In genomic region chr2:8544786-8545631, GRCh38 we compare ENCODE assay signal across 1 cellular context.
TF ChIP-seq lines count a peak whose summit lies in the region.

No MANE protein-coding gene starts in this region.

TF ChIP-seq in K562, 482 proteins besides CTCF, POLR2A, EP300 and RAD21 (continued from another document and continues in another):
- TF ChIP-seq, protein P1, sequence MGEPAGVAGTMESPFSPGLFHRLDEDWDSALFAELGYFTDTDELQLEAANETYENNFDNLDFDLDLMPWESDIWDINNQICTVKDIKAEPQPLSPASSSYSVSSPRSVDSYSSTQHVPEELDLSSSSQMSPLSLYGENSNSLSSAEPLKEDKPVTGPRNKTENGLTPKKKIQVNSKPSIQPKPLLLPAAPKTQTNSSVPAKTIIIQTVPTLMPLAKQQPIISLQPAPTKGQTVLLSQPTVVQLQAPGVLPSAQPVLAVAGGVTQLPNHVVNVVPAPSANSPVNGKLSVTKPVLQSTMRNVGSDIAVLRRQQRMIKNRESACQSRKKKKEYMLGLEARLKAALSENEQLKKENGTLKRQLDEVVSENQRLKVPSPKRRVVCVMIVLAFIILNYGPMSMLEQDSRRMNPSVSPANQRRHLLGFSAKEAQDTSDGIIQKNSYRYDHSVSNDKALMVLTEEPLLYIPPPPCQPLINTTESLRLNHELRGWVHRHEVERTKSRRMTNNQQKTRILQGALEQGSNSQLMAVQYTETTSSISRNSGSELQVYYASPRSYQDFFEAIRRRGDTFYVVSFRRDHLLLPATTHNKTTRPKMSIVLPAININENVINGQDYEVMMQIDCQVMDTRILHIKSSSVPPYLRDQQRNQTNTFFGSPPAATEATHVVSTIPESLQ (CRISPR knock-in tag; IDR thresholded peaks at IDR 0.05), result 0 out of 2 replicates have a peak, but pooled peaks have one; percentile 45
- no peak for TF ChIP-seq ZBTB12 (CRISPR knock-in tag; IDR thresholded peaks at IDR 0.05)
- peak in 1 of 2 experiments; percentile 98; a peak in 3 of 4 replicates for TF ChIP-seq RCOR1 (IDR thresholded peaks at IDR 0.05; ENCODE audit: borderline replicate concordance in 1 of 2, low read depth in 2 of 2, low read length in 2 of 2)
- TF ChIP-seq TRIM24 (IDR thresholded peaks at IDR 0.05), result peak in 1 of 2 experiments; percentile 51; a peak in 1 of 4 replicates
- no peak for TF ChIP-seq SNRNP70 (optimal IDR thresholded peaks at IDR 0.05; ENCODE audit: low read depth, low read length)
- peak; percentile 65 for TF ChIP-seq DACH1 (IDR thresholded peaks at IDR 0.05; ENCODE audit: partially characterized antibody)
- TF ChIP-seq GABPA (tag; conservative IDR thresholded peaks at IDR 0.05; ENCODE audit: low read depth), result 0 out of 2 replicates have a peak, but pooled peaks have one; percentile 11
- TF ChIP-seq CHCHD3 (CRISPR knock-in tag; IDR thresholded peaks at IDR 0.05), result no peak
- TF ChIP-seq ZNF717 (CRISPR knock-in tag; IDR thresholded peaks at IDR 0.05), result no peak
- TF ChIP-seq ZNF766 (CRISPR knock-in tag; conservative IDR thresholded peaks at IDR 0.05), result no peak
- peak; percentile 76 for TF ChIP-seq RBFOX2 (IDR thresholded peaks at IDR 0.05; ENCODE audit: low read depth, low read length)
- no peak for TF ChIP-seq SETDB1 (IDR thresholded peaks at IDR 0.05; ENCODE audit: low read length)
- no peak for TF ChIP-seq TCFL5 (CRISPR knock-in tag; conservative IDR thresholded peaks at IDR 0.05)
- TF ChIP-seq E2F8 (IDR thresholded peaks at IDR 0.05; ENCODE audit: low read depth, partially characterized antibody), result no peak
- no peak for TF ChIP-seq ADNP (tag; IDR thresholded peaks at IDR 0.05)
- TF ChIP-seq SREBF1 (IDR thresholded peaks at IDR 0.05; ENCODE audit: borderline replicate concordance, low read depth, low read length), result no peak
- TF ChIP-seq, protein P2, sequence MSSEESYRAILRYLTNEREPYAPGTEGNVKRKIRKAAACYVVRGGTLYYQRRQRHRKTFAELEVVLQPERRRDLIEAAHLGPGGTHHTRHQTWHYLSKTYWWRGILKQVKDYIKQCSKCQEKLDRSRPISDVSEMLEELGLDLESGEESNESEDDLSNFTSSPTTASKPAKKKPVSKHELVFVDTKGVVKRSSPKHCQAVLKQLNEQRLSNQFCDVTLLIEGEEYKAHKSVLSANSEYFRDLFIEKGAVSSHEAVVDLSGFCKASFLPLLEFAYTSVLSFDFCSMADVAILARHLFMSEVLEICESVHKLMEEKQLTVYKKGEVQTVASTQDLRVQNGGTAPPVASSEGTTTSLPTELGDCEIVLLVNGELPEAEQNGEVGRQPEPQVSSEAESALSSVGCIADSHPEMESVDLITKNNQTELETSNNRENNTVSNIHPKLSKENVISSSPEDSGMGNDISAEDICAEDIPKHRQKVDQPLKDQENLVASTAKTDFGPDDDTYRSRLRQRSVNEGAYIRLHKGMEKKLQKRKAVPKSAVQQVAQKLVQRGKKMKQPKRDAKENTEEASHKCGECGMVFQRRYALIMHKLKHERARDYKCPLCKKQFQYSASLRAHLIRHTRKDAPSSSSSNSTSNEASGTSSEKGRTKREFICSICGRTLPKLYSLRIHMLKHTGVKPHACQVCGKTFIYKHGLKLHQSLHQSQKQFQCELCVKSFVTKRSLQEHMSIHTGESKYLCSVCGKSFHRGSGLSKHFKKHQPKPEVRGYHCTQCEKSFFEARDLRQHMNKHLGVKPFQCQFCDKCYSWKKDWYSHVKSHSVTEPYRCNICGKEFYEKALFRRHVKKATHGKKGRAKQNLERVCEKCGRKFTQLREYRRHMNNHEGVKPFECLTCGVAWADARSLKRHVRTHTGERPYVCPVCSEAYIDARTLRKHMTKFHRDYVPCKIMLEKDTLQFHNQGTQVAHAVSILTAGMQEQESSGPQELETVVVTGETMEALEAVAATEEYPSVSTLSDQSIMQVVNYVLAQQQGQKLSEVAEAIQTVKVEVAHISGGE (CRISPR knock-in tag; IDR thresholded peaks at IDR 0.05), result no peak
- no peak for TF ChIP-seq HNRNPK (IDR thresholded peaks at IDR 0.05; ENCODE audit: low read depth, low read length, poor library complexity, severe bottlenecking)
- TF ChIP-seq HMBOX1 (IDR thresholded peaks at IDR 0.05), result 0 out of 2 replicates have a peak, but pooled peaks have one; percentile 13
- 0 out of 2 replicates have a peak, but pooled peaks have one; percentile 23 for TF ChIP-seq BCOR (IDR thresholded peaks at IDR 0.05)
- TF ChIP-seq LEF1 (IDR thresholded peaks at IDR 0.05), result no peak
- TF ChIP-seq FUS (optimal IDR thresholded peaks at IDR 0.05; ENCODE audit: low read depth, low read length), result no peak
- no peak for TF ChIP-seq FOXK2 (conservative IDR thresholded peaks at IDR 0.05 in 1 of 2, IDR thresholded peaks at IDR 0.05 in 1 of 2; ENCODE audit: low read depth in 2 of 2)
- TF ChIP-seq ZNF384 (IDR thresholded peaks at IDR 0.05; ENCODE audit: low read depth, low read length), result peak; percentile 93
- no peak for TF ChIP-seq DIDO1 (tag; IDR thresholded peaks at IDR 0.05; ENCODE audit: low read depth)
- no peak for TF ChIP-seq SNIP1 (IDR thresholded peaks at IDR 0.05; ENCODE audit: low read depth)
- TF ChIP-seq HNRNPL (IDR thresholded peaks at IDR 0.05; ENCODE audit: low read depth, low read length), result no peak
- 0 out of 2 replicates have a peak, but pooled peaks have one; percentile 47 for TF ChIP-seq MYNN (IDR thresholded peaks at IDR 0.05)
- no peak for TF ChIP-seq MYNN (CRISPR knock-in tag; IDR thresholded peaks at IDR 0.05)
- peak; percentile 20; the same call in 1 of the 2 replicates for TF ChIP-seq MYC (IDR thresholded peaks at IDR 0.05; ENCODE audit: low read depth, low read length)
- no peak; the same call in 1 of the 2 replicates for TF ChIP-seq MYC (CRISPR knock-in tag; IDR thresholded peaks at IDR 0.05; ENCODE audit: borderline replicate concordance, low read depth)
- TF ChIP-seq, protein P3, sequence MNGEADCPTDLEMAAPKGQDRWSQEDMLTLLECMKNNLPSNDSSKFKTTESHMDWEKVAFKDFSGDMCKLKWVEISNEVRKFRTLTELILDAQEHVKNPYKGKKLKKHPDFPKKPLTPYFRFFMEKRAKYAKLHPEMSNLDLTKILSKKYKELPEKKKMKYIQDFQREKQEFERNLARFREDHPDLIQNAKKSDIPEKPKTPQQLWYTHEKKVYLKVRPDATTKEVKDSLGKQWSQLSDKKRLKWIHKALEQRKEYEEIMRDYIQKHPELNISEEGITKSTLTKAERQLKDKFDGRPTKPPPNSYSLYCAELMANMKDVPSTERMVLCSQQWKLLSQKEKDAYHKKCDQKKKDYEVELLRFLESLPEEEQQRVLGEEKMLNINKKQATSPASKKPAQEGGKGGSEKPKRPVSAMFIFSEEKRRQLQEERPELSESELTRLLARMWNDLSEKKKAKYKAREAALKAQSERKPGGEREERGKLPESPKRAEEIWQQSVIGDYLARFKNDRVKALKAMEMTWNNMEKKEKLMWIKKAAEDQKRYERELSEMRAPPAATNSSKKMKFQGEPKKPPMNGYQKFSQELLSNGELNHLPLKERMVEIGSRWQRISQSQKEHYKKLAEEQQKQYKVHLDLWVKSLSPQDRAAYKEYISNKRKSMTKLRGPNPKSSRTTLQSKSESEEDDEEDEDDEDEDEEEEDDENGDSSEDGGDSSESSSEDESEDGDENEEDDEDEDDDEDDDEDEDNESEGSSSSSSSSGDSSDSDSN (IDR thresholded peaks at IDR 0.05; ENCODE audit: borderline replicate concordance in 1 of 2, low read depth in 2 of 2, low read length in 2 of 2), result 0 out of 4 replicates have a peak, but pooled peaks of 1 of the 2 experiments have one; percentile 32
- TF ChIP-seq ZNF121 (CRISPR knock-in tag; conservative IDR thresholded peaks at IDR 0.05), result no peak
- TF ChIP-seq, protein P4, sequence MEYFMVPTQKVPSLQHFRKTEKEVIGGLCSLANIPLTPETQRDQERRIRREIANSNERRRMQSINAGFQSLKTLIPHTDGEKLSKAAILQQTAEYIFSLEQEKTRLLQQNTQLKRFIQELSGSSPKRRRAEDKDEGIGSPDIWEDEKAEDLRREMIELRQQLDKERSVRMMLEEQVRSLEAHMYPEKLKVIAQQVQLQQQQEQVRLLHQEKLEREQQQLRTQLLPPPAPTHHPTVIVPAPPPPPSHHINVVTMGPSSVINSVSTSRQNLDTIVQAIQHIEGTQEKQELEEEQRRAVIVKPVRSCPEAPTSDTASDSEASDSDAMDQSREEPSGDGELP (CRISPR knock-in tag; IDR thresholded peaks at IDR 0.05; ENCODE audit: borderline replicate concordance), result peak; percentile 99
- 0 out of 4 replicates have a peak, but pooled peaks of 1 of the 2 experiments have one; percentile 48 for TF ChIP-seq HDAC1 (IDR thresholded peaks at IDR 0.05)
- TF ChIP-seq NR2F6 (CRISPR knock-in tag; IDR thresholded peaks at IDR 0.05), result no peak
- TF ChIP-seq NFIC (IDR thresholded peaks at IDR 0.05), result peak; percentile 49
- TF ChIP-seq TGIF2 (CRISPR knock-in tag; IDR thresholded peaks at IDR 0.05), result no peak
- no peak for TF ChIP-seq HNRNPH1 (optimal IDR thresholded peaks at IDR 0.05; ENCODE audit: low read depth, low read length)
- TF ChIP-seq FOXP1 (CRISPR knock-in tag; IDR thresholded peaks at IDR 0.05), result peak; percentile 86
- no peak for TF ChIP-seq NFXL1 (CRISPR knock-in tag; IDR thresholded peaks at IDR 0.05)
- TF ChIP-seq ETV5 (CRISPR knock-in tag; IDR thresholded peaks at IDR 0.05; ENCODE audit: low read depth), result no peak
- TF ChIP-seq IRF1 (CRISPR knock-in tag; IDR thresholded peaks at IDR 0.05; ENCODE audit: borderline replicate concordance), result no peak
- TF ChIP-seq MCM3 (IDR thresholded peaks at IDR 0.05), result no peak
- TF ChIP-seq EP400 (IDR thresholded peaks at IDR 0.05), result no peak
- peak; percentile 64 for TF ChIP-seq CXXC5 (CRISPR knock-in tag; IDR thresholded peaks at IDR 0.05)
- 0 out of 2 replicates have a peak, but pooled peaks have one; percentile 37 for TF ChIP-seq ZNF75A (CRISPR knock-in tag; IDR thresholded peaks at IDR 0.05)
- TF ChIP-seq TCF7L2 (IDR thresholded peaks at IDR 0.05; ENCODE audit: low read depth, low read length), result no peak
- 0 out of 2 replicates have a peak, but pooled peaks have one; percentile 47 for TF ChIP-seq SMARCE1 (IDR thresholded peaks at IDR 0.05)
- TF ChIP-seq, protein P5, sequence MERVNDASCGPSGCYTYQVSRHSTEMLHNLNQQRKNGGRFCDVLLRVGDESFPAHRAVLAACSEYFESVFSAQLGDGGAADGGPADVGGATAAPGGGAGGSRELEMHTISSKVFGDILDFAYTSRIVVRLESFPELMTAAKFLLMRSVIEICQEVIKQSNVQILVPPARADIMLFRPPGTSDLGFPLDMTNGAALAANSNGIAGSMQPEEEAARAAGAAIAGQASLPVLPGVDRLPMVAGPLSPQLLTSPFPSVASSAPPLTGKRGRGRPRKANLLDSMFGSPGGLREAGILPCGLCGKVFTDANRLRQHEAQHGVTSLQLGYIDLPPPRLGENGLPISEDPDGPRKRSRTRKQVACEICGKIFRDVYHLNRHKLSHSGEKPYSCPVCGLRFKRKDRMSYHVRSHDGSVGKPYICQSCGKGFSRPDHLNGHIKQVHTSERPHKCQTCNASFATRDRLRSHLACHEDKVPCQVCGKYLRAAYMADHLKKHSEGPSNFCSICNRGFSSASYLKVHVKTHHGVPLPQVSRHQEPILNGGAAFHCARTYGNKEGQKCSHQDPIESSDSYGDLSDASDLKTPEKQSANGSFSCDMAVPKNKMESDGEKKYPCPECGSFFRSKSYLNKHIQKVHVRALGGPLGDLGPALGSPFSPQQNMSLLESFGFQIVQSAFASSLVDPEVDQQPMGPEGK (CRISPR knock-in tag; IDR thresholded peaks at IDR 0.05; ENCODE audit: borderline replicate concordance), result no peak
